17 cellular contexts compared by ENCODE assay signal in the genomic region with DNA sequence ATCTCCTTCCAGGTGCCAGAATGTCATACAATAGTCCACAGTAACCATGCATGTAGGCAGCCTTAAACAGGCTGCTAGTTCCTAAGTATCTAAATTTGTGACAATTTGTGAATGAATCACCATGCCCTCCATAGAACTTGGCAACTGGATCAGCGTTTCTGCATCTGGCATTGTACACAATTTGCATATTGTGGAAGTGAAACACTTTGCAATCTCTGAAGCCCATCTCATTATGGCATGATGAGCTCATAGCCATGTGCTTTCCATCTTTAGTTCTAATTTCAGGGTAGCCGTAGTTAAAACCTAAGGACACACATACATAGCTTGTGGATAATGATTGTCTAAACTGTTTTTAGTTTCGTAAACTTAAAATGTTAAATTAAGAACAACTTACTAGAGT.
DNase-seq lines count a peak whose midpoint lies in the region; ATAC-seq, FAIRE-seq and TF ChIP-seq lines count a peak whose summit lies in the region.
"Had no signal": no experiment of that assay in that cellular context is flagged by ENCODE, and none has a peak within 500 bp of the region (broad histone marks: within the 10 kb centered on the region; RNA-seq: fewer than 3 reads in every experiment).

No MANE protein-coding gene starts in this region.

- H3K4me1 Mint-ChIP-seq in activated CD8-positive, alpha-beta T cell treated with anti-CD3 and anti-CD28 coated beads for 36 hours (ENCODE audit: low read depth) = no peaks in the 10 kb centered on the region
- H3K4me1 Mint-ChIP-seq: T-cell had no signal

- FAIRE-seq in GM18507 (lab: Jason Lieb, UNC) = peak; percentile 9

- H3K9me3 Mint-ChIP-seq in activated CD8-positive, alpha-beta T cell treated with anti-CD3 and anti-CD28 coated beads for 36 hours = peaks cover 1% of the 10 kb centered on the region

- intact Hi-C loops in activated CD8-positive, alpha-beta T cell treated with anti-CD3 and anti-CD28 coated beads for 36 hours (cut with micrococcal nuclease) = no loop called here

- ATAC-seq in activated CD8-positive, alpha-beta T cell treated with anti-CD3 and anti-CD28 coated beads for 36 hours = no peak
- ATAC-seq in GM19324 (IDR thresholded peaks at IDR 0.05; ENCODE audit: low FRiP score, unreplicated experiment) = no peak
- ATAC-seq: T-cell had no signal

- CTCF ChIA-PET in activated CD8-positive, alpha-beta T cell treated with anti-CD3 and anti-CD28 coated beads for 36 hours (lab: Charles Lee) = no interaction called here

- no peaks in the 10 kb centered on the region for H3K36me3 Mint-ChIP-seq in activated CD8-positive, alpha-beta T cell treated with anti-CD3 and anti-CD28 coated beads for 36 hours (ENCODE audit: low read depth)
- H3K36me3 Mint-ChIP-seq: T-cell had no signal

- no peaks in the 10 kb centered on the region for H3K27me3 Mint-ChIP-seq in activated CD8-positive, alpha-beta T cell treated with anti-CD3 and anti-CD28 coated beads for 36 hours
- H3K27me3 Mint-ChIP-seq: T-cell had no signal

- no peak overlapping the region for H3K4me3 Mint-ChIP-seq in activated CD8-positive, alpha-beta T cell treated with anti-CD3 and anti-CD28 coated beads for 36 hours
- H3K4me3 Mint-ChIP-seq: H9, T-cell had no signal

- POLR2A ChIA-PET in activated CD8-positive, alpha-beta T cell treated with anti-CD3 and anti-CD28 coated beads for 36 hours (lab: Charles Lee) = no interaction called here

- TF ChIP-seq CTCF in activated CD8-positive, alpha-beta T cell treated with anti-CD3 and anti-CD28 coated beads for 36 hours (IDR thresholded peaks at IDR 0.05) = no peak

- no peak overlapping the region for H3K27ac Mint-ChIP-seq in activated CD8-positive, alpha-beta T cell treated with anti-CD3 and anti-CD28 coated beads for 36 hours
- H3K27ac Mint-ChIP-seq: H9, T-cell had no signal

- DNase-seq in GM18507 (ENCODE audit: extremely low spot score, insufficient read length, low read depth) (no peak), MV-4-11 (lab: John Stamatoyannopoulos, UW) (peak; percentile 66), fibroblast of peridontal ligament (ENCODE audit: extremely low read depth) (peak; percentile 0), C1 segment of cervical spinal cord (lab: John Stamatoyannopoulos, UW) (no peak), hepatic stellate cell (ENCODE audit: low spot score) (no peak)
- no peak for DNase-seq in activated CD8-positive, alpha-beta T cell treated with anti-CD3 and anti-CD28 coated beads for 36 hours
- DNase-seq: H9; IMR-90; NCI-H1048; NCI-H1694; NCI-H2107; NCI-H345; NCI-H69; NK-92 treated with Interleukin-12 subunit alpha and Interleukin-12 subunit beta, amount 100 ng/mL, for 24 hours; PC-9; T-cell had no signal

Comparison
In these comparisons a context has a peak if more than half of its experiments do, and no peak if none do; other contexts are left out.
1. DNase-seq: peak in MV-4-11 (single experiment) and fibroblast of peridontal ligament (single experiment); none in GM18507 (single experiment), activated CD8-positive, alpha-beta T cell treated with anti-CD3 and anti-CD28 coated beads for 36 hours (single experiment), C1 segment of cervical spinal cord (0 of 14) and hepatic stellate cell (single experiment).